8 cellular contexts compared by ENCODE assay signal in the genomic region with DNA sequence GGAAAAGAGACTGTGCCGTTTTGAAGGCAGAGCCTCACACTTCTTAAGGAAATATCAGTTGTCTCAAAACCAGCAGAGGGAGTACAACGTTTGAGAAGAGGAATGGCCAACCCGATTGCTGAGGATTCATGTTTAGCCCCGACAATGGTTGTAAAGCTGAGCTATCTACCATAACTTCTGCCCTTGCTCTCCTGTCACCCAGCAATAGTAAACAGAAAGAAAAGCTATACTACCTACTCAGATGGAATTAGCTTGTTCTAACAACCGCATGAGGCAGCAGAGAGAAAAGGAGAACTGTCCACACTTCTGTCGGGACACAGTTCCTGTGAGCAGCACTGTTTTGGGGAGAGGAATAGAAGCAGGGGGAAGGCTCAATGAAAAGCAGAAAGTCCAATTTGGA.
DNase-seq lines count a peak whose midpoint lies in the region; ATAC-seq, FAIRE-seq and TF ChIP-seq lines count a peak whose summit lies in the region.

No MANE protein-coding gene starts in this region.

- H3K4me2 ChIP-seq in K562 (ENCODE audit: insufficient read depth, low read length): peak overlapping the region; percentile 22; the same call in 1 of the 2 replicates

- TF ChIP-seq POLR2A in K562 (conservative IDR thresholded peaks at IDR 0.05): no peak

- H3K79me2 ChIP-seq in K562 (ENCODE audit: control insufficient read depth, insufficient read depth, low read length): peaks cover 16% of the 10 kb centered on the region; the same call in 1 of the 3 replicates

- TF ChIP-seq EP300 in K562 (IDR thresholded peaks at IDR 0.05; ENCODE audit: low read length): no peak

- H3K36me3 Mint-ChIP-seq in stimulated activated memory B cell treated with anti-CD40 and anti-IgM and Interleukin-4, amounts not matched to agents 10 μg/mL and 1 μg/mL and 100 μg/mL, for 72 hours: peaks cover 34% of the 10 kb centered on the region

- TF ChIP-seq RAD21 in K562 (CRISPR knock-in tag; conservative IDR thresholded peaks at IDR 0.05 in 1 of 2, IDR thresholded peaks at IDR 0.05 in 1 of 2): peak; percentile 50 to 52

- POLR2A ChIA-PET in K562 (lab: Yijun Ruan, JAX): interaction anchor here (0.6 to 2.1 kb wide), 7 partner anchors 8 to 1107 kb away, joined by 3 to 13 read pairs (median 4); no protein-coding TSS in a partner anchor

- CTCF ChIA-PET in K562 (lab: Yijun Ruan, JAX; ENCODE audit: low intra/inter-chr PET ratio): interaction anchor here (0.7 to 1.7 kb wide), 2 partner anchors 162 to 263 kb away, joined by 3 to 4 read pairs; no protein-coding TSS in a partner anchor

- H3K4me3 Mint-ChIP-seq in stimulated activated memory B cell treated with anti-CD40 and anti-IgM and Interleukin-4, amounts not matched to agents 10 μg/mL and 1 μg/mL and 100 μg/mL, for 72 hours: no peak overlapping the region

- peaks cover 3% of the 10 kb centered on the region for H3K9me1 ChIP-seq in K562 (ENCODE audit: control insufficient read depth, insufficient read depth, low read length)

- peaks cover 14% of the 10 kb centered on the region; the same call in 1 of the 2 replicates for H4K20me1 ChIP-seq in K562 (replicated peaks; ENCODE audit: control insufficient read depth, insufficient read depth, low read length)

- in situ Hi-C loops in K562 (cut with MboI): no loop called here

- H3K4me3 ChIP-seq in K562: no peak overlapping the region

- no TSS peak for BruUV-seq in K562 (replicated peaks; lab: Mats Ljungman, UMichigan)

- H3K4me1 ChIP-seq in K562 (replicated peaks in 1 of 2; ENCODE audit: control insufficient read depth in 2 of 2, insufficient read depth in 2 of 2, low read length in 2 of 2): peaks cover 3 to 21% of the 10 kb centered on the region in 2 experiments; a peak in 4 of 5 replicates

- H3K9me3 ChIP-seq in K562 (replicated peaks; ENCODE audit: control insufficient read depth, insufficient read depth, low read depth, low read length): no peaks in the 10 kb centered on the region

- H3K27ac Mint-ChIP-seq in stimulated activated memory B cell treated with anti-CD40 and anti-IgM and Interleukin-4, amounts not matched to agents 10 μg/mL and 1 μg/mL and 100 μg/mL, for 72 hours: peak overlapping the region; percentile 14

- no peaks in the 10 kb centered on the region for H3K9me3 Mint-ChIP-seq in stimulated activated memory B cell treated with anti-CD40 and anti-IgM and Interleukin-4, amounts not matched to agents 10 μg/mL and 1 μg/mL and 100 μg/mL, for 72 hours

- H2AFZ ChIP-seq in K562 (ENCODE audit: low read depth, low read length): peak overlapping the region; percentile 6; the same call in 1 of the 2 replicates

- no peak for FAIRE-seq in D721Med (lab: Jason Lieb, UNC)
- FAIRE-seq in K562 (lab: Jason Lieb, UNC): peak; percentile 80

- peaks cover 34% of the 10 kb centered on the region for H3K4me1 Mint-ChIP-seq in stimulated activated memory B cell treated with anti-CD40 and anti-IgM and Interleukin-4, amounts not matched to agents 10 μg/mL and 1 μg/mL and 100 μg/mL, for 72 hours

- intact Hi-C loops in K562 (cut with micrococcal nuclease): loop anchor here (1.0 kb wide), 1 partner anchor 30 kb away; no protein-coding TSS in a partner anchor

- WGBS in K562 (ENCODE audit: insufficient coverage, low coverage, missing lambda C conversion rate): 9% methylated on average over 6 of the region's 6 CpGs

- DNase-seq in D721Med (ENCODE audit: insufficient read length, low spot score) (no peak), LoVo (ENCODE audit: low spot score) (peak; percentile 38), K562 (ENCODE audit: extremely low read depth in 1 of 4, low spot score in 3 of 4) (peak in 3 of 4 experiments; percentile 40 to 68 (median 53)), iris pigment epithelial cell (ENCODE audit: low read depth) (peak; percentile 73), foreskin melanocyte (no peak)
- DNase-seq in effector CD8-positive, alpha-beta T cell (lab: John Stamatoyannopoulos, UW): no peak

- TF ChIP-seq CTCF in D721Med (IDR thresholded peaks at IDR 0.05; ENCODE audit: insufficient read depth, missing control alignments): peak; percentile 20
- TF ChIP-seq CTCF in K562 (IDR thresholded peaks at IDR 0.05 in 2 of 3, conservative IDR thresholded peaks at IDR 0.05 in 1 of 3; ENCODE audit: insufficient read depth in 2 of 3, low read depth in 1 of 3, low read length in 3 of 3): peak; percentile 62 to 76 (median 65)

- H3K27ac ChIP-seq in K562 (ENCODE audit: extremely low read depth, low read depth, low read length): peak overlapping the region; percentile 30; the same call in 2 of the 3 replicates

- no peaks in the 10 kb centered on the region for H3K27me3 ChIP-seq in K562 (ENCODE audit: control insufficient read depth in 2 of 2, insufficient read depth in 2 of 2, low read length in 2 of 2)

- no peaks in the 10 kb centered on the region for H3K27me3 Mint-ChIP-seq in stimulated activated memory B cell treated with anti-CD40 and anti-IgM and Interleukin-4, amounts not matched to agents 10 μg/mL and 1 μg/mL and 100 μg/mL, for 72 hours

- no peak overlapping the region for H3K9ac ChIP-seq in K562 (ENCODE audit: insufficient read depth in 1 of 2, low read depth in 2 of 2, low read length in 2 of 2)

- H3K36me3 ChIP-seq in K562 (ENCODE audit: control insufficient read depth, insufficient read depth, low read length): peaks cover 18% of the 10 kb centered on the region; the same call in 2 of the 3 replicates

- ATAC-seq in K562: peak; percentile 95
- ATAC-seq in stimulated activated memory B cell treated with anti-CD40 and anti-IgM and Interleukin-4, amounts not matched to agents 10 μg/mL and 1 μg/mL and 100 μg/mL, for 72 hours: peak; percentile 66
- ATAC-seq in HG03378 (IDR thresholded peaks at IDR 0.05; ENCODE audit: unreplicated experiment): no peak

TF ChIP-seq in K562, 482 proteins besides CTCF, POLR2A, EP300 and RAD21 (continues in another document):
- TF ChIP-seq CUX1 (CRISPR knock-in tag; IDR thresholded peaks at IDR 0.05) (no peak), PCBP1 (IDR thresholded peaks at IDR 0.05; ENCODE audit: low read depth, low read length, poor library complexity, severe bottlenecking) (no peak), ZHX1 (conservative IDR thresholded peaks at IDR 0.05; ENCODE audit: low read length) (no peak), MAFF (IDR thresholded peaks at IDR 0.05; ENCODE audit: low read length) (peak; percentile 20; the same call in 1 of the 2 replicates), ZC3H8 (IDR thresholded peaks at IDR 0.05) (no peak), TRIM24 (IDR thresholded peaks at IDR 0.05) (0 out of 4 replicates have a peak, but pooled peaks of 1 of the 2 experiments have one; percentile 10)

Comparison
In these comparisons a context has a peak if more than half of its experiments do, and no peak if none do; other contexts are left out.
1. DNase-seq: peak in LoVo (single experiment), K562 (3 of 4) and iris pigment epithelial cell (single experiment); none in D721Med (single experiment), effector CD8-positive, alpha-beta T cell (single experiment) and foreskin melanocyte (single experiment).